Comparison of ENCODE assay signal across 1 cellular context in the genomic region with DNA sequence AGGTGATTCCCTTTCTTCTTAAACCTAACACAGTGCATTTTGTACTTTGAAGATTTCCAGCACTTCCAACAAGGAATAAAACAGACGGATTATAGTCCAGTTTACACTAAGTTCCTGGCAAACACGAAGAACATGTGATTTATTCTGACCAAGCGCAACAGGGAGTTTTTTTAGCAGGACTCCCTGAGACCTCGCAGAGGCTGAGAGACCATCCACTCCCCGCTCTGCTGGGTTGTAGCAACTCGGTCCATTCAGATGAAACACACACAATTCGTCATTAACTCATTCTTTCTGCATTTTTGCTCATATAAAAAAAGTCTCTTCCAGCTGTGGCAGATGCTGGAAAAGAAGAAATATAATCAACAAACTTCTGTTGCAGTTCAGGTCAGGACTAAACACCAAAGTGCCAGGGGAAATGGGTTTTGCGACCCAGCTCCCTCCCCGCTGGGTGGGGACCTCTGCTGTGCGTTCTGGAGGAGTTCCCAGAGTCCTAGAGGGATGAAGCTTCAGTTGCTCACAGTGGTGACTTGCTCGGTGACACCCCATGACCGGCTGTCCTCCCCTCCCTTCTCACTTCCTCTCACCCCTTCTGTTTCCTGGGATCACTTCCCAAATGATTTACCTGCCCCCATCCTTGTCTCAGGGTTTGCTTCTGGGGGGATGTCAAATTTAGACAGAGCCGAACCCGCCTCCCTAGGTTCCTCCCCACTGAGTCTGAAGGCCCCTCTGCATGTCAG.
TF ChIP-seq lines count a peak whose summit lies in the region.

No MANE protein-coding gene starts in this region.

TF ChIP-seq in H1, 55 proteins besides CTCF, POLR2A, EP300 and RAD21:
- TF ChIP-seq POU5F1 (IDR thresholded peaks at IDR 0.05; ENCODE audit: low read depth, low read length) = no peak
- no peak for TF ChIP-seq RNF2 (IDR thresholded peaks at IDR 0.05; ENCODE audit: borderline replicate concordance, low read depth, low read length, missing control alignments, poor library complexity, severe bottlenecking)
- TF ChIP-seq, protein P1, sequence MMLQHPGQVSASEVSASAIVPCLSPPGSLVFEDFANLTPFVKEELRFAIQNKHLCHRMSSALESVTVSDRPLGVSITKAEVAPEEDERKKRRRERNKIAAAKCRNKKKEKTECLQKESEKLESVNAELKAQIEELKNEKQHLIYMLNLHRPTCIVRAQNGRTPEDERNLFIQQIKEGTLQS (IDR thresholded peaks at IDR 0.05; ENCODE audit: insufficient read depth, low read depth, low read length) = no peak
- TF ChIP-seq, protein P2, sequence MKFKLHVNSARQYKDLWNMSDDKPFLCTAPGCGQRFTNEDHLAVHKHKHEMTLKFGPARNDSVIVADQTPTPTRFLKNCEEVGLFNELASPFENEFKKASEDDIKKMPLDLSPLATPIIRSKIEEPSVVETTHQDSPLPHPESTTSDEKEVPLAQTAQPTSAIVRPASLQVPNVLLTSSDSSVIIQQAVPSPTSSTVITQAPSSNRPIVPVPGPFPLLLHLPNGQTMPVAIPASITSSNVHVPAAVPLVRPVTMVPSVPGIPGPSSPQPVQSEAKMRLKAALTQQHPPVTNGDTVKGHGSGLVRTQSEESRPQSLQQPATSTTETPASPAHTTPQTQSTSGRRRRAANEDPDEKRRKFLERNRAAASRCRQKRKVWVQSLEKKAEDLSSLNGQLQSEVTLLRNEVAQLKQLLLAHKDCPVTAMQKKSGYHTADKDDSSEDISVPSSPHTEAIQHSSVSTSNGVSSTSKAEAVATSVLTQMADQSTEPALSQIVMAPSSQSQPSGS (IDR thresholded peaks at IDR 0.05; ENCODE audit: low read length) = no peak
